8 cellular contexts compared by ENCODE assay signal in genomic region chr6:2738373-2738979, GRCh38. TPM values are rescaled to one million over a fixed set of nuclear protein-coding genes. Genes with fewer than 3 reads are reported as not detected.
DNase-seq lines count a peak whose midpoint lies in the region; ATAC-seq and TF ChIP-seq lines count a peak whose summit lies in the region.

No MANE protein-coding gene starts in this region.

- H3K27ac ChIP-seq in hepatocyte = no peak overlapping the region

- no peaks in the 10 kb centered on the region for H4K20me1 ChIP-seq in hepatocyte (ENCODE audit: insufficient read depth, poor library complexity, severe bottlenecking)

- DNase-seq in ELR (ENCODE audit: low read depth) (peak; percentile 69), SHP77 treated with DMSO at 0.1 percent for 48 hours (lab: John Stamatoyannopoulos, UW) (peak; percentile 32), amniotic epithelial cell (ENCODE audit: low read depth) (peak; percentile 33), hepatocyte (ENCODE audit: low spot score) (peak; percentile 66), posterior vena cava (ENCODE audit: low spot score) (no peak)
- peak in 3 of 4 experiments; percentile 8 to 15 (median 12) for DNase-seq in stimulated activated CD4-positive, alpha-beta T cell treated with anti-CD3 and anti-CD28 coated beads, Interleukin-1b, Interleukin-23, amount 100 ng/mL, for 24 hours (ENCODE audit: low read depth in 4 of 4, low spot score in 1 of 4)

- WGBS in hepatocyte (ENCODE audit: low lambda C conversion rate, missing lambda C conversion rate) = 29% methylated on average over 5 of the region's 5 CpGs

- intact Hi-C loops in posterior vena cava (cut with DNase I) = no loop called here

- peak; percentile 83 for TF ChIP-seq RAD21 in Ishikawa (IDR thresholded peaks at IDR 0.05; ENCODE audit: low read depth)

- no peaks in the 10 kb centered on the region for H3K4me1 ChIP-seq in hepatocyte (ENCODE audit: insufficient read depth)

- H3K79me2 ChIP-seq in hepatocyte = no peaks in the 10 kb centered on the region

- no peak for ATAC-seq in HG02885 (IDR thresholded peaks at IDR 0.05; ENCODE audit: poor library complexity, unreplicated experiment)

- TF ChIP-seq EP300 in Ishikawa (IDR thresholded peaks at IDR 0.05; ENCODE audit: borderline replicate concordance) = no peak

- no peak overlapping the region for H2AFZ ChIP-seq in hepatocyte

- no peaks in the 10 kb centered on the region for H3K36me3 ChIP-seq in hepatocyte (replicated peaks; ENCODE audit: insufficient read depth, low read depth)

- no peaks in the 10 kb centered on the region for H3K9me2 ChIP-seq in hepatocyte (replicated peaks; ENCODE audit: insufficient read depth)

- TF ChIP-seq CTCF in hepatocyte (IDR thresholded peaks at IDR 0.05; ENCODE audit: poor library complexity) = peak; percentile 78

- no peak overlapping the region for H3K4me2 ChIP-seq in hepatocyte

- H3K27me3 ChIP-seq in hepatocyte = no peaks in the 10 kb centered on the region

- no peaks in the 10 kb centered on the region for H3K9me3 ChIP-seq in hepatocyte (ENCODE audit: low read depth)

- no peak overlapping the region for H3K4me3 ChIP-seq in hepatocyte

TF ChIP-seq in Ishikawa, 13 proteins besides CTCF, POLR2A, EP300 and RAD21:
- TF ChIP-seq EGR1 (IDR thresholded peaks at IDR 0.05) (no peak), FOXM1 (IDR thresholded peaks at IDR 0.05; ENCODE audit: borderline replicate concordance, low read depth) (no peak), USF1 (IDR thresholded peaks at IDR 0.05) (no peak), YY1 (IDR thresholded peaks at IDR 0.05; ENCODE audit: low read depth) (no peak), MAX (IDR thresholded peaks at IDR 0.05) (no peak), REST (IDR thresholded peaks at IDR 0.05; ENCODE audit: low read depth) (no peak), CEBPB (IDR thresholded peaks at IDR 0.05) (no peak), TAF1 (IDR thresholded peaks at IDR 0.05; ENCODE audit: low read depth) (no peak), ZBTB7A (IDR thresholded peaks at IDR 0.05; ENCODE audit: low read depth) (no peak), TEAD4 (IDR thresholded peaks at IDR 0.05) (no peak), CREB1 (IDR thresholded peaks at IDR 0.05; ENCODE audit: low read depth) (no peak)

RNA-seq across cellular contexts. Expression of gene MYLK4, which starts 12.2 kb away (rescaled TPM):
- total RNA-seq in hepatocyte (0.28 and 0.43 TPM in 2 replicates), posterior vena cava (under 1 TPM; 0.67 to 0.74 TPM)
- polyA plus RNA-seq in hepatocyte = 0.29 and 0.36 TPM in 2 replicates

RNA-seq across cellular contexts. Expression of gene WRNIP1, which starts 26.7 kb away (rescaled TPM):
- 47.6 TPM in 2 replicates for total RNA-seq in hepatocyte
- 44.9 and 54.6 TPM in 2 replicates for polyA plus RNA-seq in hepatocyte
- 10 to 100 TPM; 21.7 to 26.1 TPM for total RNA-seq in posterior vena cava
